Comparison of ENCODE assay signal across 24 cellular contexts in the genomic region with DNA sequence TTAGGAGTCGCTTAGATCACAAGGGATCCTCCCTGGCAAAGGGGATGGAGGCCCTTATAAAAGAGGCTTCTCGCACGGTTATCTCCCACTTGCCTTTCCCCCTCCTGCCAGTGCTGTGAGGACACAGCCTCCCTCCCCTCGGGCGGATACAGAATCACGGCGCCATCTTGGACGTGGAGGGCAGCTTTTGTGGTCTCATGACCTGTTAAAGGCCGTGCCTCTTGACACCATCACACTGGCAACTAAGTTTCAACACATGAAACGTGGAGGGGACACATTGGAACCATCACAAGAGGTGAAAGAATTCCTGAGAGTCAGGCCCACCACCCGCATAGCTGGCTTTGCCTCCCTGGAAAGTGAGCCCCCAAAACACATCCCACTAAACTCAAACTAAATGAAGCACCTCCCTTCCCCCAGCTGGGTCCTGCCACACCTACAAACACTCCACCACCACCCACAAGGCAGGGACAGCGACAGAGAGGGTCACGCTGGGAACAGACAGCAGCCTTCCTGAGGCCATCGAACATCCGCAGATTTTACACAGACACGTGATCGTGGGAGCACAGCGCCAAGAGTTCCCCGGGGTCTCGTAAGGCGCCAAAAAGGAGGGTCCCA.
A peak's percentile ranks its signal among the peaks of the same experiment; 100 is the strongest.
DNase-seq lines count a peak whose midpoint lies in the region; ATAC-seq, FAIRE-seq and TF ChIP-seq lines count a peak whose summit lies in the region.
"Had no signal": no experiment of that assay in that cellular context is flagged by ENCODE, and none has a peak within 500 bp of the region (broad histone marks: within the 10 kb centered on the region; RNA-seq: fewer than 3 reads in every experiment).

No MANE protein-coding gene starts in this region.

- no peak overlapping the region for H4K91ac ChIP-seq in H1 (replicated peaks; ENCODE audit: insufficient read length, low read length)
- no peak overlapping the region for H4K91ac ChIP-seq in neuronal stem cell (ENCODE audit: low read depth, low read length, poor library complexity)

- no peak overlapping the region for H2BK15ac ChIP-seq in H1 (ENCODE audit: low read length)
- no peak overlapping the region for H2BK15ac ChIP-seq in neuronal stem cell (ENCODE audit: low read length)

- no peak for TF ChIP-seq CTCF in H1 (IDR thresholded peaks at IDR 0.05; ENCODE audit: control extremely low read depth in 1 of 3, insufficient read depth in 1 of 3, low read depth in 1 of 3, low read length in 3 of 3)
- TF ChIP-seq CTCF in GM13976 (IDR thresholded peaks at IDR 0.05; ENCODE audit: borderline replicate concordance, control extremely low read depth, extremely low read depth, insufficient read depth, missing control alignments), result no peak

- H3K4me1 ChIP-seq in H1 (replicated peaks in 1 of 4; ENCODE audit: control insufficient read depth in 3 of 4, insufficient read depth in 4 of 4, low read length in 3 of 4) (peaks cover 0 to 3% (median 0%) of the 10 kb centered on the region in 4 experiments; a peak in 1 of 7 replicates), neuronal stem cell (ENCODE audit: control insufficient read depth in 2 of 2, insufficient read depth in 1 of 2, low read depth in 1 of 2, low read length in 2 of 2) (peaks cover 0 to 9% of the 10 kb centered on the region in 2 donors), SJCRH30 (no peaks in the 10 kb centered on the region)

- no peak for FAIRE-seq in H1 (lab: Jason Lieb, UNC)
- FAIRE-seq: GM12878, GM19239, HTR-8/SVneo had no signal

- CTCF ChIA-PET in activated CD8-positive, alpha-beta memory T cell treated with anti-CD3 and anti-CD28 coated beads, Interleukin-2, amount 10 ng/mL, durations not matched to agents 7 days and 5 days (lab: Charles Lee), result no interaction called here
- CTCF ChIA-PET in H1 (lab: Charles Lee; ENCODE audit: partially characterized antibody), result interaction anchor here (0.9 to 1.9 kb wide), 2 partner anchors 14 to 59 kb away, joined by 3 to 4 read pairs; no protein-coding TSS in a partner anchor

- H2AK5ac ChIP-seq in H1 (ENCODE audit: low read depth, low read length) (no peak overlapping the region), neuronal stem cell (ENCODE audit: low read depth, low read length) (no peak overlapping the region)

- H3K27me3 Mint-ChIP-seq in activated CD8-positive, alpha-beta memory T cell treated with anti-CD3 and anti-CD28 coated beads, Interleukin-2, amount 10 ng/mL, durations not matched to agents 7 days and 5 days, result no peaks in the 10 kb centered on the region
- H3K27me3 Mint-ChIP-seq: B cell; CD4-positive, alpha-beta memory T cell had no signal

- no peak overlapping the region for H3K56ac ChIP-seq in H1 (replicated peaks; ENCODE audit: insufficient read length, low read depth, low read length)

- H4K8ac ChIP-seq in H1 (ENCODE audit: extremely low read depth, insufficient read depth, low read length) (peak overlapping the region; percentile 15; the same call in 1 of the 2 replicates), neuronal stem cell (ENCODE audit: low read depth, low read length) (no peak overlapping the region)

- H2BK120ac ChIP-seq in H1 (replicated peaks; ENCODE audit: low read depth, low read length) (no peak overlapping the region), neuronal stem cell (ENCODE audit: low read depth, low read length) (no peak overlapping the region)

- POLR2A ChIA-PET in H1 (lab: Charles Lee; ENCODE audit: partially characterized antibody), result no interaction called here

- H3K27ac Mint-ChIP-seq in activated CD8-positive, alpha-beta memory T cell treated with anti-CD3 and anti-CD28 coated beads, Interleukin-2, amount 10 ng/mL, durations not matched to agents 7 days and 5 days, result no peak overlapping the region
- H3K27ac Mint-ChIP-seq: B cell; CD4-positive, alpha-beta memory T cell had no signal

- no peaks in the 10 kb centered on the region for H4K20me1 ChIP-seq in H1 (replicated peaks in 1 of 2; ENCODE audit: control insufficient read depth in 1 of 2, insufficient read depth in 2 of 2, low read length in 2 of 2)

- H3K18ac ChIP-seq in H1 (ENCODE audit: extremely low read depth, low read length), result no peak overlapping the region
- H3K18ac ChIP-seq in neuronal stem cell (ENCODE audit: low read length), result peak overlapping the region; percentile 58

- no peaks in the 10 kb centered on the region for H3K36me3 ChIP-seq in H1 (ENCODE audit: control insufficient read depth in 2 of 4, insufficient read depth in 4 of 4, low read length in 3 of 4)
- peaks cover 0 to 3% of the 10 kb centered on the region in 2 donors for H3K36me3 ChIP-seq in neuronal stem cell (replicated peaks in 1 of 2; ENCODE audit: control insufficient read depth in 2 of 2, insufficient read depth in 2 of 2, low read length in 2 of 2)
- no peaks in the 10 kb centered on the region for H3K36me3 ChIP-seq in SJCRH30

- H3K9me3 Mint-ChIP-seq in activated CD8-positive, alpha-beta memory T cell treated with anti-CD3 and anti-CD28 coated beads, Interleukin-2, amount 10 ng/mL, durations not matched to agents 7 days and 5 days (ENCODE audit: low read depth), result no peaks in the 10 kb centered on the region

- in situ Hi-C loops in GM13976 (cut with MboI; ENCODE audit: low sequenced_read_pairs, unreplicated experiment), result no loop called here

- H3K9ac ChIP-seq in H1 (replicated peaks in 1 of 4; ENCODE audit: extremely low read depth in 1 of 4, low read depth in 3 of 4, low read length in 3 of 4) (no peak overlapping the region), neuronal stem cell (ENCODE audit: low read depth, low read length, poor library complexity) (no peak overlapping the region)
- H3K9ac ChIP-seq: GM23248 had no signal

- TF ChIP-seq RAD21 in H1 (IDR thresholded peaks at IDR 0.05 in 1 of 2, conservative IDR thresholded peaks at IDR 0.05 in 1 of 2; ENCODE audit: low read depth in 2 of 2, low read length in 2 of 2), result no peak

- H3K79me2 ChIP-seq in H1 (ENCODE audit: control insufficient read depth in 1 of 2, insufficient read depth in 2 of 2, low read length in 2 of 2), result no peaks in the 10 kb centered on the region

- TF ChIP-seq POLR2A in H1 (IDR thresholded peaks at IDR 0.05; ENCODE audit: control extremely low read depth in 1 of 2, low read depth in 2 of 2, low read length in 2 of 2), result no peak

- no peaks in the 10 kb centered on the region for H3K27me3 ChIP-seq in H1 (replicated peaks in 1 of 4; ENCODE audit: control insufficient read depth in 3 of 4, extremely low read depth in 1 of 4, insufficient read depth in 3 of 4, low read length in 3 of 4)
- H3K27me3 ChIP-seq in neuronal stem cell (ENCODE audit: control insufficient read depth in 3 of 3, insufficient read depth in 3 of 3, low read depth in 1 of 3, low read length in 3 of 3), result no peaks in the 10 kb centered on the region
- H3K27me3 ChIP-seq in SJCRH30, result no peaks in the 10 kb centered on the region

- H2BK5ac ChIP-seq in H1 (ENCODE audit: low read depth, low read length) (no peak overlapping the region), neuronal stem cell (ENCODE audit: low read length) (no peak overlapping the region)

- H3K79me1 ChIP-seq in H1 (ENCODE audit: low read depth, low read length) (no peaks in the 10 kb centered on the region), neuronal stem cell (ENCODE audit: low read depth, low read length) (no peaks in the 10 kb centered on the region)

- H2BK12ac ChIP-seq in H1 (ENCODE audit: low read depth, low read length), result no peak overlapping the region
- no peak overlapping the region for H2BK12ac ChIP-seq in neuronal stem cell (ENCODE audit: low read length)

- no peak for TF ChIP-seq EP300 in H1 (IDR thresholded peaks at IDR 0.05; ENCODE audit: borderline replicate concordance in 1 of 2, low read depth in 2 of 2, low read length in 2 of 2)

- H3K14ac ChIP-seq in H1 (ENCODE audit: insufficient read length), result no peak overlapping the region
- no peak overlapping the region for H3K14ac ChIP-seq in neuronal stem cell (ENCODE audit: low read length)

- no peak overlapping the region for H3K4me3 ChIP-seq in H1 (ENCODE audit: extremely low read depth in 1 of 4, insufficient read depth in 2 of 4, low read depth in 3 of 4, low read length in 4 of 4)
- peak overlapping the region in 1 of 2 donors; percentile 10 for H3K4me3 ChIP-seq in neuronal stem cell (ENCODE audit: low read length in 2 of 2)
- H3K4me3 ChIP-seq in SJCRH30, result no peak overlapping the region
- H3K4me3 ChIP-seq: GM12878, GM23248 had no signal

- H3K4me2 ChIP-seq in H1 (ENCODE audit: insufficient read depth in 1 of 2, low read depth in 2 of 2, low read length in 2 of 2) (no peak overlapping the region), neuronal stem cell (ENCODE audit: insufficient read depth, low read length, poor library complexity, severe bottlenecking) (no peak overlapping the region)

- DNase-seq in activated CD8-positive, alpha-beta memory T cell treated with anti-CD3 and anti-CD28 coated beads, Interleukin-2, amount 50 U/mL, for 48 hours, result peak; percentile 13
- no peak for DNase-seq in activated CD8-positive, alpha-beta memory T cell treated with anti-CD3 and anti-CD28 coated beads, Interleukin-2, amount 10 ng/mL, durations not matched to agents 7 days and 5 days
- DNase-seq in H1 (ENCODE audit: low read depth in 1 of 2, low spot score in 2 of 2) (no peak), neuronal stem cell (ENCODE audit: low spot score) (no peak), ureter (ENCODE audit: low spot score) (peak; percentile 33), GM13976 (ENCODE audit: low spot score) (no peak), SJCRH30 (no peak)
- DNase-seq: Calu3; CD4-positive, alpha-beta memory T cell; GF-D8; GM23248; IMR-90; NCI-H1048; NCI-H1436; NCI-H1930; NCI-H345; NCI-H526; PC-3; RPMI8226 had no signal

- no peaks in the 10 kb centered on the region for H3K36me3 Mint-ChIP-seq in activated CD8-positive, alpha-beta memory T cell treated with anti-CD3 and anti-CD28 coated beads, Interleukin-2, amount 10 ng/mL, durations not matched to agents 7 days and 5 days
- H3K36me3 Mint-ChIP-seq: CD4-positive, alpha-beta memory T cell had no signal

- no peaks in the 10 kb centered on the region for H3K4me1 Mint-ChIP-seq in activated CD8-positive, alpha-beta memory T cell treated with anti-CD3 and anti-CD28 coated beads, Interleukin-2, amount 10 ng/mL, durations not matched to agents 7 days and 5 days
- H3K4me1 Mint-ChIP-seq: B cell; CD4-positive, alpha-beta memory T cell had no signal

- H3K4ac ChIP-seq in H1 (replicated peaks; ENCODE audit: insufficient read length, low read depth, low read length) (no peak overlapping the region), neuronal stem cell (ENCODE audit: low read length) (no peak overlapping the region)

- H3K4me3 Mint-ChIP-seq in activated CD8-positive, alpha-beta memory T cell treated with anti-CD3 and anti-CD28 coated beads, Interleukin-2, amount 10 ng/mL, durations not matched to agents 7 days and 5 days, result no peak overlapping the region
- H3K4me3 Mint-ChIP-seq: B cell; CD4-positive, alpha-beta memory T cell had no signal

- no peak overlapping the region for H4K5ac ChIP-seq in H1 (ENCODE audit: insufficient read length, low read depth, low read length)

- H3K27ac ChIP-seq in H1 (ENCODE audit: low read depth, low read length) (no peak overlapping the region), neuronal stem cell (replicated peaks; ENCODE audit: low read length) (no peak overlapping the region), SJCRH30 (no peak overlapping the region)
- H3K27ac ChIP-seq: GM23248 had no signal

- H2BK20ac ChIP-seq in H1 (ENCODE audit: low read length), result no peak overlapping the region

- H3K23ac ChIP-seq in H1 (ENCODE audit: insufficient read length) (no peak overlapping the region), neuronal stem cell (ENCODE audit: low read depth, low read length, poor library complexity) (peak overlapping the region; percentile 26)

- no peak for ATAC-seq in activated CD8-positive, alpha-beta memory T cell treated with anti-CD3 and anti-CD28 coated beads, Interleukin-2, amount 10 ng/mL, durations not matched to agents 7 days and 5 days
- ATAC-seq: GM12878, HCT116, PC-3 had no signal

- no peaks in the 10 kb centered on the region for H3K23me2 ChIP-seq in H1 (ENCODE audit: low read depth, low read length)

- H2AFZ ChIP-seq in H1 (ENCODE audit: low read length) (no peak overlapping the region), neuronal stem cell (ENCODE audit: low read length) (no peak overlapping the region)
- H2AFZ ChIP-seq: GM23248 had no signal

- H3K9me3 ChIP-seq in H1 (ENCODE audit: insufficient read depth in 2 of 2, low read depth in 1 of 2, low read length in 1 of 2) (no peaks in the 10 kb centered on the region), neuronal stem cell (replicated peaks in 1 of 2; ENCODE audit: control insufficient read depth in 2 of 2, insufficient read depth in 1 of 2, low read depth in 1 of 2, low read length in 2 of 2) (no peaks in the 10 kb centered on the region), SJCRH30 (replicated peaks) (no peaks in the 10 kb centered on the region)

- 87% methylated on average over 21 of the region's 21 CpGs; no CpG with 5 or more reads in 1 of the 2 experiments for WGBS in H1 (ENCODE audit: extremely low coverage in 1 of 2, insufficient coverage in 1 of 2, insufficient read length in 1 of 2, insufficient replicate concordance in 2 of 2, low coverage in 1 of 2, low lambda C conversion rate in 2 of 2, missing lambda C conversion rate in 1 of 2), 2 experiments
- WGBS in neuronal stem cell (ENCODE audit: extremely low coverage in 2 of 2, insufficient read length in 2 of 2, insufficient replicate concordance in 1 of 2), 2 donors, result no CpG with 5 or more reads among the region's 21 CpGs

Comparison
In these comparisons a context has a peak if more than half of its experiments do, and no peak if none do; other contexts are left out.
1. DNase-seq: peak in activated CD8-positive, alpha-beta memory T cell treated with anti-CD3 and anti-CD28 coated beads, Interleukin-2, amount 50 U/mL, for 48 hours (single experiment) and ureter (single experiment); none in activated CD8-positive, alpha-beta memory T cell treated with anti-CD3 and anti-CD28 coated beads, Interleukin-2, amount 10 ng/mL, durations not matched to agents 7 days and 5 days (single experiment), H1 (0 of 2), neuronal stem cell (single experiment), GM13976 (single experiment) and SJCRH30 (0 of 2).